In genomic region chr3:12194209-12194608, GRCh38 we compare ENCODE assay signal across 8 cellular contexts. TPM values are rescaled to one million over a fixed set of nuclear protein-coding genes. Genes with fewer than 3 reads are reported as not detected.
DNase-seq lines count a peak whose midpoint lies in the region; ATAC-seq and TF ChIP-seq lines count a peak whose summit lies in the region.

No MANE protein-coding gene starts in this region.

- no peaks in the 10 kb centered on the region for H3K9me3 ChIP-seq in right lobe of liver

- ATAC-seq in GM18867 (IDR thresholded peaks at IDR 0.05; ENCODE audit: unreplicated experiment) (peak; percentile 34), right lobe of liver (peak; percentile 28 to 70 (median 55)), GM21390 (IDR thresholded peaks at IDR 0.05; ENCODE audit: unreplicated experiment) (no peak)
- peak; percentile 50 for ATAC-seq in activated naive CD8-positive, alpha-beta T cell treated with anti-CD3 and anti-CD28 coated beads, Interleukin-2, amount 50 U/mL, for 24 hours

- no peak for TF ChIP-seq CTCF in right lobe of liver (IDR thresholded peaks at IDR 0.05)
- TF ChIP-seq CTCF in endothelial cell (IDR thresholded peaks at IDR 0.05; ENCODE audit: unreplicated experiment), result no peak

- no peak for TF ChIP-seq POLR2A in right lobe of liver (IDR thresholded peaks at IDR 0.05)

- H3K36me3 ChIP-seq in right lobe of liver, result no peaks in the 10 kb centered on the region

- no peaks in the 10 kb centered on the region for H3K9me3 Mint-ChIP-seq in activated naive CD8-positive, alpha-beta T cell treated with anti-CD3 and anti-CD28 coated beads, Interleukin-2, amount 50 U/mL, for 24 hours
- no peaks in the 10 kb centered on the region for H3K9me3 Mint-ChIP-seq in endothelial cell (ENCODE audit: unreplicated experiment)

- peak overlapping the region; percentile 56 for H3K4me3 Mint-ChIP-seq in activated naive CD8-positive, alpha-beta T cell treated with anti-CD3 and anti-CD28 coated beads, Interleukin-2, amount 50 U/mL, for 24 hours
- no peak overlapping the region for H3K4me3 Mint-ChIP-seq in endothelial cell (ENCODE audit: unreplicated experiment)

- H3K4me3 ChIP-seq in right lobe of liver, result no peak overlapping the region

- H3K27ac Mint-ChIP-seq in activated naive CD8-positive, alpha-beta T cell treated with anti-CD3 and anti-CD28 coated beads, Interleukin-2, amount 50 U/mL, for 24 hours, result peak overlapping the region; percentile 98
- H3K27ac Mint-ChIP-seq in endothelial cell (ENCODE audit: unreplicated experiment), result no peak overlapping the region

- H3K27ac ChIP-seq in right lobe of liver, result no peak overlapping the region

- H3K4me1 Mint-ChIP-seq in activated naive CD8-positive, alpha-beta T cell treated with anti-CD3 and anti-CD28 coated beads, Interleukin-2, amount 50 U/mL, for 24 hours, result peaks cover 78% of the 10 kb centered on the region
- H3K4me1 Mint-ChIP-seq in endothelial cell (ENCODE audit: unreplicated experiment), result no peaks in the 10 kb centered on the region

- peaks cover 6% of the 10 kb centered on the region for H3K27me3 Mint-ChIP-seq in activated naive CD8-positive, alpha-beta T cell treated with anti-CD3 and anti-CD28 coated beads, Interleukin-2, amount 50 U/mL, for 24 hours
- H3K27me3 Mint-ChIP-seq in endothelial cell (ENCODE audit: unreplicated experiment), result no peaks in the 10 kb centered on the region

- DNase-seq in A172 (ENCODE audit: low spot score), result peak; percentile 69
- DNase-seq in HT1080 (ENCODE audit: low read depth), result peak; percentile 79
- no peak for DNase-seq in activated naive CD8-positive, alpha-beta T cell treated with anti-CD3 and anti-CD28 coated beads, Interleukin-2, amount 50 U/mL, for 24 hours
- DNase-seq in right lobe of liver, result no peak
- DNase-seq in endothelial cell (ENCODE audit: low spot score), result no peak
- DNase-seq in D341Med (ENCODE audit: low spot score), result no peak

- intact Hi-C loops in right lobe of liver (cut with DNase I), result no loop called here

- 35% methylated on average over 3 of the region's 3 CpGs for WGBS in right lobe of liver (ENCODE audit: insufficient coverage, low coverage, low lambda C conversion rate, missing lambda C conversion rate)

- peaks cover 5% of the 10 kb centered on the region for H3K36me3 Mint-ChIP-seq in activated naive CD8-positive, alpha-beta T cell treated with anti-CD3 and anti-CD28 coated beads, Interleukin-2, amount 50 U/mL, for 24 hours (ENCODE audit: low read depth)
- peaks cover 11% of the 10 kb centered on the region for H3K36me3 Mint-ChIP-seq in endothelial cell (ENCODE audit: low read depth, unreplicated experiment)

- H3K4me1 ChIP-seq in right lobe of liver, result peaks cover 0 to 9% (median 0%) of the 10 kb centered on the region in 4 donors

- no peaks in the 10 kb centered on the region for H3K27me3 ChIP-seq in right lobe of liver

RNA-seq across cellular contexts. Expression of gene TIMP4, which starts 35.5 kb away (rescaled TPM):
- 6.1 and 8.6 TPM in 2 replicates for total RNA-seq in A172 (2014; rRNA removed; shearing (Covaris generic))
- total RNA-seq in HT1080 (2014; rRNA removed; shearing (Covaris generic)), result not detected in 2 replicates
- not detected in 2 replicates for polyA plus RNA-seq in HT1080 (2015; cell fraction: cytosol; rRNA removed)
- polyA plus RNA-seq in HT1080 (2015; cell fraction: nucleus; rRNA removed), result not detected in 2 replicates
- total RNA-seq in right lobe of liver (1 to 10 TPM in 2 of 6 experiments, under 1 TPM in 3, not detected in 1; 0.35 to 2.2 (median 0.66) TPM), endothelial cell (ENCODE audit: unreplicated experiment) (0.69 TPM)

Comparison
In these comparisons a context has a peak if more than half of its experiments do, and no peak if none do; other contexts are left out.
1. DNase-seq: peak in A172 (single experiment) and HT1080 (single experiment); none in activated naive CD8-positive, alpha-beta T cell treated with anti-CD3 and anti-CD28 coated beads, Interleukin-2, amount 50 U/mL, for 24 hours (single experiment), right lobe of liver (0 of 3), endothelial cell (single experiment) and D341Med (single experiment).